28 cellular contexts compared by ENCODE assay signal in the genomic region with DNA sequence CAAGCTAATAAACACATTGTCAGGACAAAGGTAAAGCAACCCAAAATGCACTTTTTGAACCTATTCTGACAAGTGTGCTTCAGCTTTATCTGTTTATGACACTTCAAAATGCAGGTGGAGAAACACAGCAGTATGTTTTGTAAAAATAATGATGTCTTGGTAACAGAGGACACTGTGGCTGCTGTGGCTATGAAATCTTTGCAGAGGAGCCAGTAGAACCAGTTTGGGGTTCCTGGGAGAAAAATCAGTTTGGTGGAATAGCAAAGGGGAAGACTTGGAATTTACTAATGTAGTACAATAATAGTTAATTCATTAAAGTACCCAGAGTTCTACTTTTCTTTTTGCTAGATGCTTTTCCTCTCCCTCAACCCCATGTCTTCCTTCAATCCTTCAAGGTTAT.
"Had no signal": no experiment of that assay in that cellular context is flagged by ENCODE, and none has a peak within 500 bp of the region (broad histone marks: within the 10 kb centered on the region; RNA-seq: fewer than 3 reads in every experiment).

No MANE protein-coding gene starts in this region.

- H3K27ac ChIP-seq: colonic mucosa, gastroesophageal sphincter, hepatocyte, ovary, sigmoid colon, stomach, testis, transverse colon had no signal

- H3K4me1 Mint-ChIP-seq: activated CD4-positive, alpha-beta T cell treated with anti-CD3 and anti-CD28 coated beads for 36 hours; activated CD8-positive, alpha-beta memory T cell treated with anti-CD3 and anti-CD28 coated beads, Interleukin-2, amount 10 ng/mL, durations not matched to agents 7 days and 5 days; activated naive CD4-positive, alpha-beta T cell treated with anti-CD3 and anti-CD28 coated beads, Interleukin-2, amount 50 U/mL, for 24 hours had no signal

- H3K27ac Mint-ChIP-seq: activated CD4-positive, alpha-beta T cell treated with anti-CD3 and anti-CD28 coated beads for 36 hours; activated CD8-positive, alpha-beta memory T cell treated with anti-CD3 and anti-CD28 coated beads, Interleukin-2, amount 10 ng/mL, durations not matched to agents 7 days and 5 days; activated CD8-positive, alpha-beta T cell treated with anti-CD3 and anti-CD28 coated beads, Interleukin-2, amount 10 ng/mL, durations not matched to agents 7 days and 5 days; activated naive CD4-positive, alpha-beta T cell treated with anti-CD3 and anti-CD28 coated beads, Interleukin-2, amount 50 U/mL, for 24 hours; activated naive CD8-positive, alpha-beta T cell treated with anti-CD3 and anti-CD28 coated beads, Interleukin-2, amount 50 U/mL, for 24 hours; activated T-helper 2 cell treated with anti-CD3 and anti-CD28 coated beads, Interferon-gamma antibody, Interleukin-2, Interleukin-4, amounts not matched to agents 10 μg/mL and 5 μg/mL and 100 μg/mL, durations not matched to agents 14 hours and 24 hours and 36 hours; naive B cell; progenitor cell of endocrine pancreas; stimulated activated naive B cell treated with anti-CD40 and anti-IgM and Interleukin-4, amounts not matched to agents 10 μg/mL and 1 μg/mL and 100 μg/mL, for 72 hours; T-helper 2 cell treated with Interferon-gamma antibody and Interleukin-4, amounts not matched to agents 5 μg/mL and 100 μg/mL, for 36 hours had no signal

- H3K9me3 Mint-ChIP-seq: activated naive CD4-positive, alpha-beta T cell treated with anti-CD3 and anti-CD28 coated beads, Interleukin-2, amount 50 U/mL, for 24 hours; activated naive CD8-positive, alpha-beta T cell treated with anti-CD3 and anti-CD28 coated beads, Interleukin-2, amount 50 U/mL, for 24 hours; activated T-helper 2 cell treated with anti-CD3 and anti-CD28 coated beads, Interferon-gamma antibody, Interleukin-2, Interleukin-4, amounts not matched to agents 10 μg/mL and 5 μg/mL and 100 μg/mL, durations not matched to agents 14 hours and 24 hours and 36 hours; naive B cell; stimulated activated naive B cell treated with anti-CD40 and anti-IgM and Interleukin-4, amounts not matched to agents 10 μg/mL and 1 μg/mL and 100 μg/mL, for 72 hours; T-helper 2 cell treated with Interferon-gamma antibody and Interleukin-4, amounts not matched to agents 5 μg/mL and 100 μg/mL, for 36 hours had no signal

- ATAC-seq: activated CD4-positive, alpha-beta T cell treated with anti-CD3 and anti-CD28 coated beads for 36 hours; activated CD8-positive, alpha-beta memory T cell treated with anti-CD3 and anti-CD28 coated beads, Interleukin-2, amount 10 ng/mL, durations not matched to agents 7 days and 5 days; activated CD8-positive, alpha-beta T cell treated with anti-CD3 and anti-CD28 coated beads, Interleukin-2, amount 10 ng/mL, durations not matched to agents 7 days and 5 days; activated naive CD8-positive, alpha-beta T cell treated with anti-CD3 and anti-CD28 coated beads, Interleukin-2, amount 50 U/mL, for 24 hours; gastroesophageal sphincter; left ventricle myocardium superior; stimulated activated naive B cell treated with anti-CD40 and anti-IgM and Interleukin-4, amounts not matched to agents 10 μg/mL and 1 μg/mL and 100 μg/mL, for 72 hours had no signal

- DNase-seq: activated CD4-positive, alpha-beta T cell treated with anti-CD3 and anti-CD28 coated beads for 36 hours; activated CD4-positive, CD25-positive, alpha-beta regulatory T cell; activated CD8-positive, alpha-beta memory T cell treated with anti-CD3 and anti-CD28 coated beads, Interleukin-2, amount 10 ng/mL, durations not matched to agents 7 days and 5 days; activated CD8-positive, alpha-beta T cell treated with anti-CD3 and anti-CD28 coated beads, Interleukin-2, amount 10 ng/mL, durations not matched to agents 7 days and 5 days; activated naive CD8-positive, alpha-beta T cell treated with anti-CD3 and anti-CD28 coated beads, Interleukin-2, amount 50 U/mL, for 24 hours; activated T-cell treated with anti-CD3 and anti-CD28 coated beads, Interleukin-2, amount 50 U/mL, for 48 hours; amygdala; cerebellar nuclear complex; colonic mucosa; effector memory CD4-positive, alpha-beta T cell; islet precursor cell; left ventricle myocardium superior; naive B cell; ovary; sigmoid colon; small intestine; stimulated activated CD4-positive, alpha-beta T cell treated with anti-CD3 and anti-CD28 coated beads, Interleukin-2, amount 100 ng/mL, for 24 hours; stimulated activated naive B cell treated with anti-CD40 and anti-IgM and Interleukin-4, amounts not matched to agents 10 μg/mL and 1 μg/mL and 100 μg/mL, for 72 hours; stomach; T-helper 1 cell; transverse colon had no signal

- H3K4me3 Mint-ChIP-seq: activated CD4-positive, alpha-beta T cell treated with anti-CD3 and anti-CD28 coated beads for 36 hours; activated CD8-positive, alpha-beta memory T cell treated with anti-CD3 and anti-CD28 coated beads, Interleukin-2, amount 10 ng/mL, durations not matched to agents 7 days and 5 days; activated CD8-positive, alpha-beta T cell treated with anti-CD3 and anti-CD28 coated beads, Interleukin-2, amount 10 ng/mL, durations not matched to agents 7 days and 5 days; activated naive CD4-positive, alpha-beta T cell treated with anti-CD3 and anti-CD28 coated beads, Interleukin-2, amount 50 U/mL, for 24 hours; activated naive CD8-positive, alpha-beta T cell treated with anti-CD3 and anti-CD28 coated beads, Interleukin-2, amount 50 U/mL, for 24 hours; naive B cell; stimulated activated naive B cell treated with anti-CD40 and anti-IgM and Interleukin-4, amounts not matched to agents 10 μg/mL and 1 μg/mL and 100 μg/mL, for 72 hours; T-helper 2 cell treated with Interferon-gamma antibody and Interleukin-4, amounts not matched to agents 5 μg/mL and 100 μg/mL, for 36 hours had no signal

- H3K27me3 Mint-ChIP-seq: activated CD4-positive, alpha-beta T cell treated with anti-CD3 and anti-CD28 coated beads for 36 hours; activated CD8-positive, alpha-beta memory T cell treated with anti-CD3 and anti-CD28 coated beads, Interleukin-2, amount 10 ng/mL, durations not matched to agents 7 days and 5 days; activated naive CD4-positive, alpha-beta T cell treated with anti-CD3 and anti-CD28 coated beads, Interleukin-2, amount 50 U/mL, for 24 hours; activated naive CD8-positive, alpha-beta T cell treated with anti-CD3 and anti-CD28 coated beads, Interleukin-2, amount 50 U/mL, for 24 hours; naive B cell; progenitor cell of endocrine pancreas; stimulated activated naive B cell treated with anti-CD40 and anti-IgM and Interleukin-4, amounts not matched to agents 10 μg/mL and 1 μg/mL and 100 μg/mL, for 72 hours had no signal
